8 cellular contexts compared by ENCODE assay signal in genomic region chr20:3786126-3786484, GRCh38. TPM values are rescaled to one million over a fixed set of nuclear protein-coding genes. Genes with fewer than 3 reads are reported as not detected.
DNase-seq lines count a peak whose midpoint lies in the region; ATAC-seq, FAIRE-seq and TF ChIP-seq lines count a peak whose summit lies in the region.

No MANE protein-coding gene starts in this region.

- TF ChIP-seq CTCF in endothelial cell of umbilical vein (IDR thresholded peaks at IDR 0.05; ENCODE audit: extremely low read depth in 1 of 2, insufficient read depth in 1 of 2, low read depth in 1 of 2, low read length in 2 of 2) (no peak), vagina (IDR thresholded peaks at IDR 0.05) (no peak)

- H3K9me2 ChIP-seq in Karpas-422 (replicated peaks; ENCODE audit: insufficient read depth, low read length) = no peaks in the 10 kb centered on the region

- H3K4me2 ChIP-seq in Karpas-422 (ENCODE audit: low read depth, low read length, poor library complexity, severe bottlenecking) (peak overlapping the region; percentile 82), endothelial cell of umbilical vein (ENCODE audit: insufficient read depth, low read length) (peak overlapping the region; percentile 66)

- ATAC-seq in GM21447 (IDR thresholded peaks at IDR 0.05; ENCODE audit: unreplicated experiment) = peak; percentile 27

- CTCF ChIA-PET in endothelial cell of umbilical vein (lab: Charles Lee) = interaction anchor here (0.7 to 7.6 kb wide), 29 partner anchors 8 to 299 kb away, joined by 3 to 214 read pairs (median 4); partner anchors contain the start of genes ADISSP, AP5S1 and CDC25B

- H3K4me3 ChIP-seq in Karpas-422 (ENCODE audit: low read length) (peak overlapping the region; percentile 73), endothelial cell of umbilical vein (replicated peaks in 1 of 3; ENCODE audit: insufficient read depth in 1 of 3, low read depth in 1 of 3, low read length in 3 of 3) (peak overlapping the region in 2 of 3 experiments; percentile 1 to 62), muscle layer of duodenum (ENCODE audit: low read depth in 1 of 2, low read length in 2 of 2) (peak overlapping the region; percentile 70 to 73), vagina (peak overlapping the region; percentile 62 to 68)

- H3K36me3 ChIP-seq in Karpas-422 (ENCODE audit: insufficient read depth, low read length) (no peaks in the 10 kb centered on the region), endothelial cell of umbilical vein (ENCODE audit: control insufficient read depth in 2 of 2, extremely low read depth in 1 of 2, insufficient read depth in 2 of 2, low read length in 2 of 2) (peaks cover 0 to 5% of the 10 kb centered on the region in 2 experiments), muscle layer of duodenum (ENCODE audit: control insufficient read depth in 1 of 2, insufficient read depth in 2 of 2, low read length in 2 of 2) (no peaks in the 10 kb centered on the region), vagina (peaks cover 0 to 6% of the 10 kb centered on the region in 2 donors)

- POLR2A ChIA-PET in endothelial cell of umbilical vein (lab: Charles Lee) = interaction anchor here (1.0 kb wide), 1 partner anchor 18 kb away, joined by 4 read pairs; the partner anchor contains the start of gene ADISSP

- H3K9me1 ChIP-seq in endothelial cell of umbilical vein (replicated peaks; ENCODE audit: control insufficient read depth, extremely low read depth, insufficient read depth, low read length) = no peaks in the 10 kb centered on the region

- H2AFZ ChIP-seq in Karpas-422 (ENCODE audit: low read length) = no peak overlapping the region
- no peak overlapping the region for H2AFZ ChIP-seq in endothelial cell of umbilical vein (ENCODE audit: low read depth, low read length)

- H4K20me1 ChIP-seq in Karpas-422 (ENCODE audit: insufficient read depth, low read depth, low read length) = peaks cover 10% of the 10 kb centered on the region; the same call in 1 of the 2 replicates
- H4K20me1 ChIP-seq in endothelial cell of umbilical vein (replicated peaks; ENCODE audit: control insufficient read depth, extremely low read depth, insufficient read depth, low read length) = no peaks in the 10 kb centered on the region

- H3K27ac ChIP-seq in Karpas-422 (ENCODE audit: low read length) (no peak overlapping the region), endothelial cell of umbilical vein (ENCODE audit: insufficient read depth, low read depth, low read length) (peak overlapping the region; percentile 0), muscle layer of duodenum (ENCODE audit: low read length) (no peak overlapping the region), vagina (peak overlapping the region; percentile 80)

- intact Hi-C loops in endothelial cell of umbilical vein (cut with micrococcal nuclease) (loop anchor here (1.0 kb wide), 2 partner anchors 34 to 69 kb away; partner anchors contain the start of gene AP5S1), vagina (cut with DNase I) (loop anchor here (2.0 kb wide), 1 partner anchor 33 kb away; no protein-coding TSS in a partner anchor)

- peak; percentile 61 for FAIRE-seq in endothelial cell of umbilical vein (lab: Jason Lieb, UNC)

- H3K9me3 ChIP-seq in Karpas-422 (ENCODE audit: low read length) (no peaks in the 10 kb centered on the region), endothelial cell of umbilical vein (replicated peaks; ENCODE audit: control insufficient read depth, insufficient read depth, low read length) (no peaks in the 10 kb centered on the region), muscle layer of duodenum (ENCODE audit: control insufficient read depth in 1 of 2, low read length in 2 of 2) (no peaks in the 10 kb centered on the region), vagina (no peaks in the 10 kb centered on the region)

- peaks cover 16% of the 10 kb centered on the region for H3K79me2 ChIP-seq in Karpas-422 (ENCODE audit: low read length)
- H3K79me2 ChIP-seq in endothelial cell of umbilical vein (ENCODE audit: control insufficient read depth, insufficient read depth, low read length) = peaks cover 31% of the 10 kb centered on the region

- TSS peak; percentile 50 for BruUV-seq in endothelial cell of umbilical vein (replicated peaks; lab: Mats Ljungman, UMichigan)

- no peaks in the 10 kb centered on the region for H3K27me3 ChIP-seq in Karpas-422 (ENCODE audit: low read length)
- no peaks in the 10 kb centered on the region for H3K27me3 ChIP-seq in endothelial cell of umbilical vein (ENCODE audit: control insufficient read depth in 2 of 2, insufficient read depth in 2 of 2, low read length in 2 of 2)
- no peaks in the 10 kb centered on the region for H3K27me3 ChIP-seq in muscle layer of duodenum (ENCODE audit: low read depth, low read length)
- H3K27me3 ChIP-seq in vagina = no peaks in the 10 kb centered on the region

- peak overlapping the region; percentile 77 for H3K9ac ChIP-seq in Karpas-422 (ENCODE audit: low read length)
- peak overlapping the region; percentile 44 for H3K9ac ChIP-seq in endothelial cell of umbilical vein (replicated peaks; ENCODE audit: extremely low read depth, insufficient read depth, low read length)

- H3K4me1 ChIP-seq in Karpas-422 (ENCODE audit: low read length) (peaks cover 23% of the 10 kb centered on the region), endothelial cell of umbilical vein (ENCODE audit: control insufficient read depth, extremely low read depth, insufficient read depth, low read length) (peaks cover 18% of the 10 kb centered on the region), muscle layer of duodenum (ENCODE audit: control insufficient read depth in 1 of 2, insufficient read depth in 2 of 2, low read length in 2 of 2) (peaks cover 11 to 36% of the 10 kb centered on the region in 2 donors), vagina (peaks cover 61% of the 10 kb centered on the region)

- peak; percentile 67 for DNase-seq in Daoy (ENCODE audit: low read depth)
- DNase-seq in Karpas-422 = no peak
- peak; percentile 69 for DNase-seq in activated CD4-positive, alpha-beta T cell treated with anti-CD3 and anti-CD28 coated beads for 48 hours
- peak; percentile 67 for DNase-seq in endothelial cell of umbilical vein (ENCODE audit: low read depth, low spot score)
- DNase-seq in vagina (ENCODE audit: extremely low spot score in 2 of 2) = no peak
- no peak for DNase-seq in GOT3 (lab: John Stamatoyannopoulos, UW)

- no peak for TF ChIP-seq POLR2A in endothelial cell of umbilical vein (IDR thresholded peaks at IDR 0.05; ENCODE audit: low read depth, low read length)
- no peak for TF ChIP-seq POLR2A in vagina (IDR thresholded peaks at IDR 0.05)

- dilution Hi-C loops in endothelial cell of umbilical vein (cut with MboI; ENCODE audit: extremely low pct_ligation_motif_present, low sequenced_read_pairs) = no loop called here

RNA-seq across cellular contexts. Expression of gene CENPB, which starts 0.4 kb away (rescaled TPM):
- total RNA-seq in Daoy (2014; rRNA removed; shearing (Covaris generic)) = 91.3 and 94.1 TPM in 2 replicates
- 13.0 and 32.7 TPM in 2 replicates for total RNA-seq in Karpas-422 (2014; rRNA removed; shearing (Covaris generic); ENCODE audit: low replicate concordance)
- total RNA-seq in endothelial cell of umbilical vein (82.2 and 90.3 TPM in 2 replicates), vagina (62.9 TPM)
- polyA plus RNA-seq in endothelial cell of umbilical vein = 30.4 and 35.7 TPM in 2 replicates
- polyA plus RNA-seq in endothelial cell of umbilical vein (2011; cell fraction: cytosol; rRNA removed) = 31.2 and 35.9 TPM in 2 replicates
- 20.1 and 24.4 TPM in 2 replicates for polyA plus RNA-seq in endothelial cell of umbilical vein (2011; cell fraction: nucleus; rRNA removed)
- polyA plus RNA-seq in endothelial cell of umbilical vein (2012) = 57.3 and 58.0 TPM in 2 replicates
- 36.7 and 45.2 TPM in 2 replicates for polyA minus RNA-seq in endothelial cell of umbilical vein
- 53.1 TPM for polyA minus RNA-seq in endothelial cell of umbilical vein (2011; cell fraction: cytosol; rRNA and poly(A)+ RNA removed)
- 10.9 and 19.3 TPM in 2 replicates for polyA minus RNA-seq in endothelial cell of umbilical vein (2011; cell fraction: nucleus; rRNA and poly(A)+ RNA removed)

RNA-seq across cellular contexts. Expression of gene SPEF1, which starts 4.9 kb away (rescaled TPM):
- total RNA-seq in Daoy (2014; rRNA removed; shearing (Covaris generic)) = 0.51 TPM in 1 of 2 replicates, not detected in the other
- not detected in 2 replicates for total RNA-seq in Karpas-422 (2014; rRNA removed; shearing (Covaris generic); ENCODE audit: low replicate concordance)
- total RNA-seq in endothelial cell of umbilical vein (0.32 and 0.44 TPM in 2 replicates), vagina (not detected)
- 0.07 and 0.10 TPM in 2 replicates for polyA plus RNA-seq in endothelial cell of umbilical vein
- not detected in 2 replicates for polyA plus RNA-seq in endothelial cell of umbilical vein (2011; cell fraction: cytosol; rRNA removed)
- polyA plus RNA-seq in endothelial cell of umbilical vein (2011; cell fraction: nucleus; rRNA removed) = 0.38 and 0.43 TPM in 2 replicates
- not detected in 2 replicates for polyA plus RNA-seq in endothelial cell of umbilical vein (2012)
- polyA minus RNA-seq in endothelial cell of umbilical vein = 0.15 TPM in 1 of 2 replicates, not detected in the other
- polyA minus RNA-seq in endothelial cell of umbilical vein (2011; cell fraction: cytosol; rRNA and poly(A)+ RNA removed) = not detected
- not detected in 2 replicates for polyA minus RNA-seq in endothelial cell of umbilical vein (2011; cell fraction: nucleus; rRNA and poly(A)+ RNA removed)

RNA-seq across cellular contexts. Expression of gene CDC25B, which starts 10.0 kb away (rescaled TPM):
- total RNA-seq in Daoy (2014; rRNA removed; shearing (Covaris generic)) = 39.7 and 43.3 TPM in 2 replicates
- total RNA-seq in Karpas-422 (2014; rRNA removed; shearing (Covaris generic); ENCODE audit: low replicate concordance) = 11.7 and 15.3 TPM in 2 replicates
- total RNA-seq in endothelial cell of umbilical vein (62.2 and 76.5 TPM in 2 replicates), vagina (26.5 TPM)
- polyA plus RNA-seq in endothelial cell of umbilical vein = 45.3 and 46.7 TPM in 2 replicates
- 47.7 and 49.7 TPM in 2 replicates for polyA plus RNA-seq in endothelial cell of umbilical vein (2011; cell fraction: cytosol; rRNA removed)
- polyA plus RNA-seq in endothelial cell of umbilical vein (2011; cell fraction: nucleus; rRNA removed) = 123 and 124 TPM in 2 replicates
- polyA plus RNA-seq in endothelial cell of umbilical vein (2012) = 40.0 and 48.6 TPM in 2 replicates
- 26.3 and 28.3 TPM in 2 replicates for polyA minus RNA-seq in endothelial cell of umbilical vein
- polyA minus RNA-seq in endothelial cell of umbilical vein (2011; cell fraction: cytosol; rRNA and poly(A)+ RNA removed) = 47.7 TPM
- 22.3 and 26.4 TPM in 2 replicates for polyA minus RNA-seq in endothelial cell of umbilical vein (2011; cell fraction: nucleus; rRNA and poly(A)+ RNA removed)

RNA-seq across cellular contexts. Expression of gene ADISSP, which starts 18.6 kb away (rescaled TPM):
- 39.4 and 40.4 TPM in 2 replicates for total RNA-seq in Daoy (2014; rRNA removed; shearing (Covaris generic))
- 44.1 and 60.4 TPM in 2 replicates for total RNA-seq in Karpas-422 (2014; rRNA removed; shearing (Covaris generic); ENCODE audit: low replicate concordance)
- 55.0 and 55.8 TPM in 2 replicates for total RNA-seq in endothelial cell of umbilical vein
- polyA plus RNA-seq in endothelial cell of umbilical vein = 67.5 and 77.3 TPM in 2 replicates
- polyA plus RNA-seq in endothelial cell of umbilical vein (2011; cell fraction: cytosol; rRNA removed) = 45.2 and 56.7 TPM in 2 replicates
- 18.9 and 21.4 TPM in 2 replicates for polyA plus RNA-seq in endothelial cell of umbilical vein (2011; cell fraction: nucleus; rRNA removed)
- 47.5 and 73.9 TPM in 2 replicates for polyA plus RNA-seq in endothelial cell of umbilical vein (2012)
- 20.1 and 23.0 TPM in 2 replicates for polyA minus RNA-seq in endothelial cell of umbilical vein
- 34.4 TPM for polyA minus RNA-seq in endothelial cell of umbilical vein (2011; cell fraction: cytosol; rRNA and poly(A)+ RNA removed)
- 7.3 and 11.2 TPM in 2 replicates for polyA minus RNA-seq in endothelial cell of umbilical vein (2011; cell fraction: nucleus; rRNA and poly(A)+ RNA removed)
- total RNA-seq in vagina = 16.0 TPM

RNA-seq across cellular contexts. Expression of gene AP5S1, which starts 34.2 kb away (rescaled TPM):
- 14.1 and 14.9 TPM in 2 replicates for total RNA-seq in Daoy (2014; rRNA removed; shearing (Covaris generic))
- total RNA-seq in Karpas-422 (2014; rRNA removed; shearing (Covaris generic); ENCODE audit: low replicate concordance) = 5.3 and 7.1 TPM in 2 replicates
- total RNA-seq in endothelial cell of umbilical vein (19.2 and 22.0 TPM in 2 replicates), vagina (6.1 TPM)
- polyA plus RNA-seq in endothelial cell of umbilical vein = 15.7 and 20.1 TPM in 2 replicates
- polyA plus RNA-seq in endothelial cell of umbilical vein (2011; cell fraction: cytosol; rRNA removed) = 8.7 and 12.2 TPM in 2 replicates
- polyA plus RNA-seq in endothelial cell of umbilical vein (2011; cell fraction: nucleus; rRNA removed) = 9.3 and 10.6 TPM in 2 replicates
- polyA plus RNA-seq in endothelial cell of umbilical vein (2012) = 12.3 and 15.2 TPM in 2 replicates
- 16.6 and 23.7 TPM in 2 replicates for polyA minus RNA-seq in endothelial cell of umbilical vein
- polyA minus RNA-seq in endothelial cell of umbilical vein (2011; cell fraction: cytosol; rRNA and poly(A)+ RNA removed) = 11.7 TPM
- 10.9 and 13.1 TPM in 2 replicates for polyA minus RNA-seq in endothelial cell of umbilical vein (2011; cell fraction: nucleus; rRNA and poly(A)+ RNA removed)

Comparison
In these comparisons a context has a peak if more than half of its experiments do, and no peak if none do; other contexts are left out.
1. DNase-seq: peak in Daoy (single experiment), activated CD4-positive, alpha-beta T cell treated with anti-CD3 and anti-CD28 coated beads for 48 hours (single experiment) and endothelial cell of umbilical vein (single experiment); none in Karpas-422 (single experiment), vagina (0 of 2) and GOT3 (single experiment).
2. H3K27ac ChIP-seq: peak in endothelial cell of umbilical vein (single experiment) and vagina (single experiment); none in Karpas-422 (single experiment) and muscle layer of duodenum (single experiment).
3. Peak in every context shown above with its lines, with median percentiles within 50 percentile points of each other: H3K4me3 ChIP-seq.